19 cellular contexts compared by ENCODE assay signal in genomic region chr18:48963555-48964480, GRCh38. TPM values are rescaled to one million over a fixed set of nuclear protein-coding genes. Genes with fewer than 3 reads are reported as not detected.
A peak's percentile ranks its signal among the peaks of the same experiment; 100 is the strongest.
DNase-seq lines count a peak whose midpoint lies in the region; ATAC-seq, FAIRE-seq and TF ChIP-seq lines count a peak whose summit lies in the region.
"Had no signal": no experiment of that assay in that cellular context is flagged by ENCODE, and none has a peak within 500 bp of the region (broad histone marks: within the 10 kb centered on the region; RNA-seq: fewer than 3 reads in every experiment).

No MANE protein-coding gene starts in this region.

- H3K36me3 ChIP-seq in cardiac muscle cell (no peaks in the 10 kb centered on the region), esophagus squamous epithelium (no peaks in the 10 kb centered on the region)
- H3K36me3 ChIP-seq: brain microvascular endothelial cell, pancreas had no signal

- DNase-seq in cardiac muscle cell (ENCODE audit: low read depth in 1 of 2, low spot score in 1 of 2) (no peak), Right ventricle myocardium superior (no peak), esophagus squamous epithelium (lab: John Stamatoyannopoulos, UW) (no peak), neural crest cell (ENCODE audit: low read depth, low spot score) (no peak), RCC 7860 (ENCODE audit: low spot score) (no peak), amniotic stem cell (lab: John Stamatoyannopoulos, UW) (no peak)
- DNase-seq: ACHN; activated CD8-positive, alpha-beta memory T cell treated with anti-CD3 and anti-CD28 coated beads, Interleukin-2, amount 50 U/mL, for 4 hours; activated naive CD4-positive, alpha-beta T cell; brain microvascular endothelial cell; HFFc6; NCI-H2029; NCI-H774; stimulated activated CD4-positive, alpha-beta T cell treated with anti-CD3 and anti-CD28 coated beads, Interleukin-12 subunit alpha, Interleukin-12 subunit beta, amount 100 ng/mL, for 4 hours had no signal

- 55 to 61% methylated on average over 6 to 10 of the region's 11 CpGs for WGBS in esophagus squamous epithelium, 2 donors

- H3K4me3 ChIP-seq in cardiac muscle cell, result no peak overlapping the region
- H3K4me3 ChIP-seq in esophagus squamous epithelium, result no peak overlapping the region
- H3K4me3 ChIP-seq: pancreas had no signal

- ATAC-seq in Right ventricle myocardium superior (ENCODE audit: poor library complexity) (no peak), HG03571 (IDR thresholded peaks at IDR 0.05; ENCODE audit: unreplicated experiment) (no peak), HG02642 (IDR thresholded peaks at IDR 0.05; ENCODE audit: poor library complexity, unreplicated experiment) (no peak)
- ATAC-seq: activated CD4-positive, CD25-positive, alpha-beta regulatory T cell treated with anti-CD3 and anti-CD28 coated beads, Interleukin-2, amount 50 U/mL, for 24 hours had no signal

- H3K27me3 Mint-ChIP-seq in neural crest cell (ENCODE audit: low read depth), result peaks cover 62% of the 10 kb centered on the region

- TF ChIP-seq CTCF in cardiac muscle cell (IDR thresholded peaks at IDR 0.05; ENCODE audit: low read depth, low read length) (no peak), esophagus squamous epithelium (IDR thresholded peaks at IDR 0.05) (no peak), neural crest cell (conservative IDR thresholded peaks at IDR 0.05) (no peak)

- intact Hi-C loops in Right ventricle myocardium superior (cut with DNase I) (no loop called here), esophagus squamous epithelium (cut with DNase I) (no loop called here)

- no peaks in the 10 kb centered on the region for H3K9me3 Mint-ChIP-seq in neural crest cell
- H3K9me3 Mint-ChIP-seq: HFFc6; T-helper 1 cell treated with Interleukin-12 subunit alpha and Interleukin-12 subunit beta and Interleukin-4 antibody, amounts not matched to agents 30 μg/mL and 1 μg/mL, for 36 hours had no signal

- H3K27ac Mint-ChIP-seq in neural crest cell (ENCODE audit: unreplicated experiment), result peak overlapping the region; percentile 24
- H3K27ac Mint-ChIP-seq: HFFc6; T-helper 1 cell treated with Interleukin-12 subunit alpha and Interleukin-12 subunit beta and Interleukin-4 antibody, amounts not matched to agents 30 μg/mL and 1 μg/mL, for 36 hours had no signal

- H3K4me3 Mint-ChIP-seq in neural crest cell, result no peak overlapping the region
- H3K4me3 Mint-ChIP-seq: HFFc6; T-helper 1 cell treated with Interleukin-12 subunit alpha and Interleukin-12 subunit beta and Interleukin-4 antibody, amounts not matched to agents 30 μg/mL and 1 μg/mL, for 36 hours had no signal

- no peak for FAIRE-seq in RCC 7860 (lab: Jason Lieb, UNC)
- FAIRE-seq: pancreas had no signal

- no peak for TF ChIP-seq POLR2A in esophagus squamous epithelium (IDR thresholded peaks at IDR 0.05)

- H3K9me3 ChIP-seq in cardiac muscle cell (ENCODE audit: low read depth) (no peaks in the 10 kb centered on the region), esophagus squamous epithelium (no peaks in the 10 kb centered on the region)
- H3K9me3 ChIP-seq: pancreas had no signal

- H3K4me1 Mint-ChIP-seq in neural crest cell, result peaks cover 27% of the 10 kb centered on the region

- H3K27me3 ChIP-seq in cardiac muscle cell (no peaks in the 10 kb centered on the region), esophagus squamous epithelium (no peaks in the 10 kb centered on the region)
- H3K27me3 ChIP-seq: brain microvascular endothelial cell, pancreas had no signal

- H3K4me1 ChIP-seq in cardiac muscle cell (ENCODE audit: low read depth), result peaks cover 10% of the 10 kb centered on the region
- peaks cover 0 to 22% (median 3%) of the 10 kb centered on the region in 3 donors for H3K4me1 ChIP-seq in esophagus squamous epithelium
- H3K4me1 ChIP-seq: pancreas had no signal

- H3K27ac ChIP-seq in cardiac muscle cell (peak overlapping the region; percentile 53), esophagus squamous epithelium (peak overlapping the region; percentile 26 to 76 (median 70))
- H3K27ac ChIP-seq: brain microvascular endothelial cell, pancreas had no signal

- no peaks in the 10 kb centered on the region for H3K36me3 Mint-ChIP-seq in neural crest cell (ENCODE audit: low read depth)

RNA-seq across cellular contexts. Expression of gene SMAD7, which starts 13.1 kb away (rescaled TPM):
- total RNA-seq in cardiac muscle cell (93.1 and 129 TPM in 2 replicates), Right ventricle myocardium superior (14.0 TPM), esophagus squamous epithelium (10 to 100 TPM in 2 of 4 donors, 1 to 10 TPM in 2; 4.2 to 26.5 (median 9.0) TPM), neural crest cell (1.8 and 2.0 TPM in 2 replicates)
- polyA plus RNA-seq in cardiac muscle cell, result 60.1 and 80.8 TPM in 2 replicates
